In the genomic region with DNA sequence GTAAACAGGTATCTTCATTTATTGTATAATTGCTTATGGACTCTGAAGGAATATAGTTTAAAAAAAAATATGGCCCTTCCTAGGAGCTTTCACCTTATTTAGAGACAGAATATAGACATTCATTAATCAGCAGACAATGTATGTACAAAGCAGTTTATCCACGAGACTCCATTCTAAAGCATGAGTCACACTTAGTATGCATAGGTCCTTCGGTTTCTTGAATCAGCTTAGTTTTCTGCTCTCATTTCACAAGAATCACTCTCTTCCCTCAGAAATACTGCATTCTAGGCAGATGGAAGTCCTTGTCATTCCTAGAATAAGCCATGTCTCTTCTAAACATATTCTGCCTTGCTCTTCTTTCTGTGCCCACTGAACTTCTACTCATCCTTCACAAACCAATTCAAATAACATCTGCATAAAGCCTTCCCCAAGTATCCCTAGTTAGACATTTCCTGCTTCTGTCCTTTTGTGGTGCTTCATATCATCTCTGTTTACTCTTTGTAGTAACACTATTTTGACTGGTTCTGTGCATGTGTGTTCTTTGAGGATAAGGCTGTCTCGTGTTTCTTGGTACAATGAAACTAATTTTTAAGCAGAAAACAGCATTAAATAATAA, we compare ENCODE assay signal across 19 cellular contexts.
DNase-seq lines count a peak whose midpoint lies in the region; ATAC-seq and TF ChIP-seq lines count a peak whose summit lies in the region.
"Had no signal": no experiment of that assay in that cellular context is flagged by ENCODE, and none has a peak within 500 bp of the region (broad histone marks: within the 10 kb centered on the region; RNA-seq: fewer than 3 reads in every experiment).

No MANE protein-coding gene starts in this region.

- H4K20me1 ChIP-seq in hepatocyte (ENCODE audit: insufficient read depth, poor library complexity, severe bottlenecking), result no peaks in the 10 kb centered on the region

- DNase-seq in CD8-positive, alpha-beta T cell, result no peak
- peak; percentile 41 for DNase-seq in HS-5 (ENCODE audit: low read depth)
- DNase-seq in astrocyte of the spinal cord (ENCODE audit: low read depth, low spot score), result peak; percentile 53
- peak; percentile 13 for DNase-seq in hepatocyte (ENCODE audit: low spot score)
- DNase-seq in cortex of kidney (lab: John Stamatoyannopoulos, UW), result no peak
- no peak for DNase-seq in stimulated activated CD4-positive, alpha-beta T cell treated with anti-CD3 and anti-CD28 coated beads, Interleukin-4, amount 100 ng/mL, for 4 hours
- DNase-seq in caudate nucleus (lab: John Stamatoyannopoulos, UW), result no peak
- DNase-seq: activated CD4-positive, alpha-beta T cell treated with anti-CD3 and anti-CD28 coated beads, Interleukin-2, amount 50 U/mL, for 1 hour; BE2C; DND-41; effector CD8-positive, alpha-beta T cell; glutamatergic neuron; kidney; NCI-H187 treated with DMSO at 0.1 percent for 48 hours; NCI-H748 treated with DMSO at 0.1 percent for 48 hours; pancreas; stimulated activated CD4-positive, alpha-beta T cell treated with anti-CD3 and anti-CD28 coated beads, Interleukin-12 subunit alpha, Interleukin-12 subunit beta, amount 100 ng/mL, for 4 hours had no signal

- no peaks in the 10 kb centered on the region for H3K9me3 ChIP-seq in CD8-positive, alpha-beta T cell (ENCODE audit: low read length)
- no peaks in the 10 kb centered on the region for H3K9me3 ChIP-seq in hepatocyte (ENCODE audit: low read depth)
- H3K9me3 ChIP-seq: BE2C, pancreas had no signal

- H3K4me1 ChIP-seq in CD8-positive, alpha-beta T cell (ENCODE audit: insufficient read depth, low read length), result no peaks in the 10 kb centered on the region
- H3K4me1 ChIP-seq in hepatocyte (ENCODE audit: insufficient read depth), result no peaks in the 10 kb centered on the region

- H3K27me3 Mint-ChIP-seq in CD8-positive, alpha-beta T cell (ENCODE audit: low read depth), result no peaks in the 10 kb centered on the region

- POLR2A ChIA-PET in CD8-positive, alpha-beta T cell (lab: Charles Lee), result no interaction called here

- CTCF ChIA-PET in CD8-positive, alpha-beta T cell (lab: Charles Lee), result no interaction called here

- H3K79me2 ChIP-seq in hepatocyte, result no peaks in the 10 kb centered on the region

- no peak overlapping the region for H3K4me3 Mint-ChIP-seq in CD8-positive, alpha-beta T cell

- no peak overlapping the region for H3K27ac ChIP-seq in CD8-positive, alpha-beta T cell (ENCODE audit: low read depth, low read length)
- peak overlapping the region; percentile 41 for H3K27ac ChIP-seq in hepatocyte
- H3K27ac ChIP-seq in caudate nucleus (ENCODE audit: low read depth, low read length), result no peak overlapping the region
- H3K27ac ChIP-seq: pancreas had no signal

- ATAC-seq in CD8-positive, alpha-beta T cell, result no peak
- no peak for ATAC-seq in GM21723 (IDR thresholded peaks at IDR 0.05; ENCODE audit: unreplicated experiment)
- ATAC-seq: GM12878, pancreas had no signal

- H3K4me3 ChIP-seq in CD8-positive, alpha-beta T cell (ENCODE audit: low read depth, low read length), result no peak overlapping the region
- H3K4me3 ChIP-seq in astrocyte of the spinal cord (ENCODE audit: low read depth, low read length), result no peak overlapping the region
- H3K4me3 ChIP-seq in hepatocyte, result no peak overlapping the region
- H3K4me3 ChIP-seq: GM12878, pancreas had no signal

- H3K4me2 ChIP-seq in hepatocyte, result peak overlapping the region; percentile 36

- H3K36me3 ChIP-seq in CD8-positive, alpha-beta T cell (ENCODE audit: insufficient read depth, low read length), result peaks cover 28% of the 10 kb centered on the region
- no peaks in the 10 kb centered on the region for H3K36me3 ChIP-seq in hepatocyte (replicated peaks; ENCODE audit: insufficient read depth, low read depth)
- H3K36me3 ChIP-seq: BE2C had no signal

- no peaks in the 10 kb centered on the region for H3K9me2 ChIP-seq in hepatocyte (replicated peaks; ENCODE audit: insufficient read depth)

- in situ Hi-C loops in astrocyte of the spinal cord (cut with HindIII; ENCODE audit: low sequenced_read_pairs), result no loop called here

- intact Hi-C loops in CD8-positive, alpha-beta T cell (cut with DNase I, micrococcal nuclease), result no loop called here

- no peak overlapping the region for H2AFZ ChIP-seq in hepatocyte

- H3K9me3 Mint-ChIP-seq in CD8-positive, alpha-beta T cell, result no peaks in the 10 kb centered on the region

- no peak for TF ChIP-seq CTCF in CD8-positive, alpha-beta T cell (IDR thresholded peaks at IDR 0.05)
- TF ChIP-seq CTCF in astrocyte of the spinal cord (IDR thresholded peaks at IDR 0.05; ENCODE audit: low read depth, low read length), result no peak
- no peak for TF ChIP-seq CTCF in hepatocyte (IDR thresholded peaks at IDR 0.05; ENCODE audit: poor library complexity)

- no peaks in the 10 kb centered on the region for H3K27me3 ChIP-seq in CD8-positive, alpha-beta T cell (ENCODE audit: insufficient read depth, low read length)
- H3K27me3 ChIP-seq in hepatocyte, result no peaks in the 10 kb centered on the region
- H3K27me3 ChIP-seq: BE2C, pancreas had no signal

- H3K36me3 Mint-ChIP-seq in CD8-positive, alpha-beta T cell, result peaks cover 68% of the 10 kb centered on the region

- peak overlapping the region; percentile 12 for H3K27ac Mint-ChIP-seq in CD8-positive, alpha-beta T cell

- H3K4me1 Mint-ChIP-seq in CD8-positive, alpha-beta T cell (ENCODE audit: low read depth), result no peaks in the 10 kb centered on the region

- WGBS in hepatocyte (ENCODE audit: low lambda C conversion rate, missing lambda C conversion rate), result 44% methylated on average over 3 of the region's 3 CpGs

Comparison
In these comparisons a context has a peak if more than half of its experiments do, and no peak if none do; other contexts are left out.
1. DNase-seq: peak in HS-5 (single experiment), astrocyte of the spinal cord (single experiment) and hepatocyte (single experiment); none in CD8-positive, alpha-beta T cell (0 of 7), cortex of kidney (single experiment), stimulated activated CD4-positive, alpha-beta T cell treated with anti-CD3 and anti-CD28 coated beads, Interleukin-4, amount 100 ng/mL, for 4 hours (0 of 2) and caudate nucleus (0 of 61).